Comparison of ENCODE assay signal across 10 cellular contexts in the genomic region with DNA sequence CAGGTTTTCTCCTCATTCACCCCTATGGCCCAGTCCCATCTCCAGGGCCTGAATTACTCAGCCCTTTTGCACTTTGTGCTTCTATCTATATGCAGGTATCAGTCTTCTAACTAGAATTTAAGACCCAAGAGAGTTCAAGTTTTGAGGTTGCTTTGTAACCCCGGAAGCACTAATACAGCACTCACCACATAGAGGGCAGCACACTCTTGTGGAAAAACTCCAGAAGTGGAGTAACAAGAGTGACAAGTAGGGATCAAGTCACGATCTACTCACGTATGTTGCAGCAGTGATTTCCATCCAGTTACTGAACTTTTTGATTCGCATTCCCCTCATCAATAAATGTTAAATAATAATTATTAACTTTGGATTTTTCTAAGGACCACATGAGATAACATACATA.
DNase-seq lines count a peak whose midpoint lies in the region; ATAC-seq, FAIRE-seq and TF ChIP-seq lines count a peak whose summit lies in the region.
"Had no signal": no experiment of that assay in that cellular context is flagged by ENCODE, and none has a peak within 500 bp of the region (broad histone marks: within the 10 kb centered on the region; RNA-seq: fewer than 3 reads in every experiment).

No MANE protein-coding gene starts in this region.

- no peak overlapping the region for H2BK120ac ChIP-seq in H1 (replicated peaks; ENCODE audit: low read depth, low read length)

- peak; percentile 24 for TF ChIP-seq CTCF in GM10248 (IDR thresholded peaks at IDR 0.05; ENCODE audit: control extremely low read depth, extremely low read depth, low read depth, missing control alignments)
- peak; percentile 14 for TF ChIP-seq CTCF in NB4 (IDR thresholded peaks at IDR 0.05; ENCODE audit: low read depth, low read length)
- peak in 2 of 3 experiments; percentile 54 to 60; a peak in 3 of 4 replicates for TF ChIP-seq CTCF in H1 (IDR thresholded peaks at IDR 0.05; ENCODE audit: control extremely low read depth in 1 of 3, insufficient read depth in 1 of 3, low read depth in 1 of 3, low read length in 3 of 3)
- TF ChIP-seq CTCF in neural cell (IDR thresholded peaks at IDR 0.05; ENCODE audit: poor library complexity, severe bottlenecking), result peak; percentile 47

- CTCF ChIA-PET in GM10248 (lab: Yijun Ruan, JAX), result no interaction called here
- CTCF ChIA-PET in H1 (lab: Charles Lee; ENCODE audit: partially characterized antibody), result interaction anchor here (0.6 to 2.3 kb wide), 8 partner anchors 9 to 208 kb away, joined by 3 to 9 read pairs (median 3); no protein-coding TSS in a partner anchor

- no peaks in the 10 kb centered on the region for H3K9me2 ChIP-seq in neural cell (ENCODE audit: insufficient read depth, low read length)

- H3K23me2 ChIP-seq in H1 (ENCODE audit: low read depth, low read length), result no peaks in the 10 kb centered on the region

- DNase-seq in GM10248 (ENCODE audit: extremely low spot score) (no peak), NB4 (ENCODE audit: low read depth) (peak; percentile 46), H1 (ENCODE audit: low read depth in 1 of 2, low spot score in 2 of 2) (no peak), NCI-H1105 (lab: John Stamatoyannopoulos, UW) (no peak), dedifferentiated amniotic fluid mesenchymal stem cell (ENCODE audit: extremely low spot score) (no peak)
- DNase-seq in activated CD4-positive, alpha-beta T cell treated with anti-CD3 and anti-CD28 coated beads, Interleukin-2, amount 10 ng/mL, durations not matched to agents 24 days and 14 days, result no peak

- no peak overlapping the region for H3K27ac ChIP-seq in H1 (ENCODE audit: low read depth, low read length)
- H3K27ac ChIP-seq in neural cell (ENCODE audit: low read length), result no peak overlapping the region
- H3K27ac ChIP-seq: suprapubic skin had no signal

- 82% methylated on average over 4 of the region's 4 CpGs; no CpG with 5 or more reads in 1 of the 2 experiments for WGBS in H1 (ENCODE audit: extremely low coverage in 1 of 2, insufficient coverage in 1 of 2, insufficient read length in 1 of 2, insufficient replicate concordance in 2 of 2, low coverage in 1 of 2, low lambda C conversion rate in 2 of 2, missing lambda C conversion rate in 1 of 2), 2 experiments

- H2BK15ac ChIP-seq in H1 (ENCODE audit: low read length), result no peak overlapping the region

- ATAC-seq in HG03442 (IDR thresholded peaks at IDR 0.05; ENCODE audit: unreplicated experiment), result no peak
- ATAC-seq: activated naive CD4-positive, alpha-beta T cell treated with anti-CD3 and anti-CD28 coated beads, Interleukin-2, amount 50 U/mL, for 72 hours had no signal

- no peak overlapping the region for H3K14ac ChIP-seq in H1 (ENCODE audit: insufficient read length)

- H3F3A ChIP-seq in neural cell (ENCODE audit: insufficient read depth, low read length, poor library complexity, severe bottlenecking), result peaks cover 3% of the 10 kb centered on the region

- H3K9me3 ChIP-seq in H1 (ENCODE audit: insufficient read depth in 2 of 2, low read depth in 1 of 2, low read length in 1 of 2) (peaks cover 0 to 2% of the 10 kb centered on the region in 2 experiments; a peak in 1 of 4 replicates), neural cell (ENCODE audit: low read length) (no peaks in the 10 kb centered on the region)
- H3K9me3 ChIP-seq: suprapubic skin had no signal

- H4K20me1 ChIP-seq in H1 (replicated peaks in 1 of 2; ENCODE audit: control insufficient read depth in 1 of 2, insufficient read depth in 2 of 2, low read length in 2 of 2) (peaks cover 2 to 4% of the 10 kb centered on the region in 2 experiments), neural cell (ENCODE audit: insufficient read depth) (no peaks in the 10 kb centered on the region)

- no peak overlapping the region for H2BK20ac ChIP-seq in H1 (ENCODE audit: low read length)

- H4K8ac ChIP-seq in H1 (ENCODE audit: extremely low read depth, insufficient read depth, low read length), result no peak overlapping the region

- intact Hi-C loops in activated CD4-positive, alpha-beta T cell treated with anti-CD3 and anti-CD28 coated beads, Interleukin-2, amount 10 ng/mL, durations not matched to agents 24 days and 14 days (cut with micrococcal nuclease), result no loop called here

- peaks cover 1% of the 10 kb centered on the region; the same call in 1 of the 2 replicates for H3K79me1 ChIP-seq in H1 (ENCODE audit: low read depth, low read length)

- H2BK5ac ChIP-seq in H1 (ENCODE audit: low read depth, low read length), result no peak overlapping the region

- H2AFZ ChIP-seq in H1 (ENCODE audit: low read length), result no peak overlapping the region
- no peak overlapping the region for H2AFZ ChIP-seq in neural cell (ENCODE audit: low read depth, low read length)

- H3K36me3 ChIP-seq in H1 (ENCODE audit: control insufficient read depth in 2 of 4, insufficient read depth in 4 of 4, low read length in 3 of 4) (no peaks in the 10 kb centered on the region; a peak in 1 of 8 replicates), neural cell (ENCODE audit: insufficient read depth, low read length) (no peaks in the 10 kb centered on the region)
- H3K36me3 ChIP-seq: suprapubic skin had no signal

- H3K9ac ChIP-seq in H1 (replicated peaks in 1 of 4; ENCODE audit: extremely low read depth in 1 of 4, low read depth in 3 of 4, low read length in 3 of 4), result no peak overlapping the region
- no peak overlapping the region for H3K9ac ChIP-seq in neural cell (ENCODE audit: low read length)

- no peak overlapping the region for H4K91ac ChIP-seq in H1 (replicated peaks; ENCODE audit: insufficient read length, low read length)

- peaks cover 0 to 9% (median 4%) of the 10 kb centered on the region in 4 experiments; a peak in 4 of 7 replicates for H3K4me1 ChIP-seq in H1 (replicated peaks in 1 of 4; ENCODE audit: control insufficient read depth in 3 of 4, insufficient read depth in 4 of 4, low read length in 3 of 4)
- H3K4me1 ChIP-seq: suprapubic skin had no signal

- H3K4me1 Mint-ChIP-seq in activated CD4-positive, alpha-beta T cell treated with anti-CD3 and anti-CD28 coated beads, Interleukin-2, amount 10 ng/mL, durations not matched to agents 24 days and 14 days, result peaks cover 7% of the 10 kb centered on the region

- TF ChIP-seq POLR2A in NB4 (IDR thresholded peaks at IDR 0.05; ENCODE audit: extremely low read depth, insufficient read length) (no peak), H1 (IDR thresholded peaks at IDR 0.05; ENCODE audit: control extremely low read depth in 1 of 2, low read depth in 2 of 2, low read length in 2 of 2) (no peak)

- no peak overlapping the region for H4K5ac ChIP-seq in H1 (ENCODE audit: insufficient read length, low read depth, low read length)

- POLR2A ChIA-PET in GM10248 (lab: Yijun Ruan, JAX) (no interaction called here), H1 (lab: Charles Lee; ENCODE audit: partially characterized antibody) (no interaction called here)

- H3K79me2 ChIP-seq in H1 (ENCODE audit: control insufficient read depth in 1 of 2, insufficient read depth in 2 of 2, low read length in 2 of 2), result peaks cover 0 to 7% of the 10 kb centered on the region in 2 experiments; a peak in 1 of 4 replicates
- no peaks in the 10 kb centered on the region for H3K79me2 ChIP-seq in neural cell (replicated peaks; ENCODE audit: insufficient read depth, low read length)

- TF ChIP-seq RAD21 in H1 (IDR thresholded peaks at IDR 0.05 in 1 of 2, conservative IDR thresholded peaks at IDR 0.05 in 1 of 2; ENCODE audit: low read depth in 2 of 2, low read length in 2 of 2), result peak; percentile 76 to 85
- TF ChIP-seq RAD21 in neural cell (conservative IDR thresholded peaks at IDR 0.05), result peak; percentile 59

- H3K27me3 Mint-ChIP-seq in activated CD4-positive, alpha-beta T cell treated with anti-CD3 and anti-CD28 coated beads, Interleukin-2, amount 10 ng/mL, durations not matched to agents 24 days and 14 days, result no peaks in the 10 kb centered on the region

- H3K23ac ChIP-seq in H1 (ENCODE audit: insufficient read length), result no peak overlapping the region

- no peak overlapping the region for H3K27ac Mint-ChIP-seq in activated CD4-positive, alpha-beta T cell treated with anti-CD3 and anti-CD28 coated beads, Interleukin-2, amount 10 ng/mL, durations not matched to agents 24 days and 14 days

- H3K4ac ChIP-seq in H1 (replicated peaks; ENCODE audit: insufficient read length, low read depth, low read length), result no peak overlapping the region

- no peak overlapping the region for H2BK12ac ChIP-seq in H1 (ENCODE audit: low read depth, low read length)

- no peak overlapping the region for H3K18ac ChIP-seq in H1 (ENCODE audit: extremely low read depth, low read length)

- H3K36me3 Mint-ChIP-seq in activated CD4-positive, alpha-beta T cell treated with anti-CD3 and anti-CD28 coated beads, Interleukin-2, amount 10 ng/mL, durations not matched to agents 24 days and 14 days (ENCODE audit: low read depth), result peaks cover 2% of the 10 kb centered on the region

- no peak overlapping the region for H3K56ac ChIP-seq in H1 (replicated peaks; ENCODE audit: insufficient read length, low read depth, low read length)

- H3K27me3 ChIP-seq in H1 (replicated peaks in 1 of 4; ENCODE audit: control insufficient read depth in 3 of 4, extremely low read depth in 1 of 4, insufficient read depth in 3 of 4, low read length in 3 of 4) (no peaks in the 10 kb centered on the region), neural cell (ENCODE audit: insufficient read depth, low read depth, low read length) (no peaks in the 10 kb centered on the region)
- H3K27me3 ChIP-seq: suprapubic skin had no signal

- H3K4me3 ChIP-seq in NB4 (ENCODE audit: low read depth, low read length) (no peak overlapping the region), H1 (ENCODE audit: extremely low read depth in 1 of 4, insufficient read depth in 2 of 4, low read depth in 3 of 4, low read length in 4 of 4) (no peak overlapping the region), neural cell (ENCODE audit: low read length) (no peak overlapping the region)
- H3K4me3 ChIP-seq: suprapubic skin had no signal

- peak; percentile 28 for FAIRE-seq in H1 (lab: Jason Lieb, UNC)

- H3K4me3 Mint-ChIP-seq in activated CD4-positive, alpha-beta T cell treated with anti-CD3 and anti-CD28 coated beads, Interleukin-2, amount 10 ng/mL, durations not matched to agents 24 days and 14 days, result no peak overlapping the region

- no peak overlapping the region for H2AK5ac ChIP-seq in H1 (ENCODE audit: low read depth, low read length)

- no peaks in the 10 kb centered on the region for H3K9me3 Mint-ChIP-seq in activated CD4-positive, alpha-beta T cell treated with anti-CD3 and anti-CD28 coated beads, Interleukin-2, amount 10 ng/mL, durations not matched to agents 24 days and 14 days

- TF ChIP-seq EP300 in H1 (IDR thresholded peaks at IDR 0.05; ENCODE audit: borderline replicate concordance in 1 of 2, low read depth in 2 of 2, low read length in 2 of 2), result no peak
- TF ChIP-seq EP300 in neural cell (conservative IDR thresholded peaks at IDR 0.05; ENCODE audit: poor library complexity, severe bottlenecking), result no peak

- H3K4me2 ChIP-seq in H1 (ENCODE audit: insufficient read depth in 1 of 2, low read depth in 2 of 2, low read length in 2 of 2), result no peak overlapping the region
- no peak overlapping the region for H3K4me2 ChIP-seq in neural cell (ENCODE audit: low read length)

TF ChIP-seq in H1, 55 proteins besides CTCF, POLR2A, EP300 and RAD21 (continues in another document):
- TF ChIP-seq SIX5 (IDR thresholded peaks at IDR 0.05; ENCODE audit: low read depth, low read length) (no peak), ASH2L (IDR thresholded peaks at IDR 0.05; ENCODE audit: low read length) (no peak)

TF ChIP-seq in neural cell, 6 proteins besides CTCF, POLR2A, EP300 and RAD21 (continues in another document):
- no peak for TF ChIP-seq EZH2 (IDR thresholded peaks at IDR 0.05; ENCODE audit: borderline replicate concordance, insufficient read depth, low read length, poor library complexity, severe bottlenecking)
